Comparison of ENCODE assay signal across 8 cellular contexts in genomic region chr2:203225423-203226039, GRCh38. TPM values are rescaled to one million over a fixed set of nuclear protein-coding genes. Genes with fewer than 3 reads are reported as not detected.
DNase-seq lines count a peak whose midpoint lies in the region; ATAC-seq and TF ChIP-seq lines count a peak whose summit lies in the region.

No MANE protein-coding gene starts in this region.

- no peak overlapping the region for H3K27ac Mint-ChIP-seq in central memory CD8-positive, alpha-beta T cell (ENCODE audit: low read depth)
- H3K27ac Mint-ChIP-seq in naive B cell = no peak overlapping the region

- POLR2A ChIA-PET in GM10248 (lab: Yijun Ruan, JAX) = no interaction called here

- ATAC-seq in HG02610 (IDR thresholded peaks at IDR 0.05; ENCODE audit: unreplicated experiment) (peak; percentile 45), SK-N-SH treated with all-trans-retinoic acid at 6 μM for 48 hours (peak; percentile 87), naive B cell (ENCODE audit: low read depth in 2 of 2) (peak; percentile 27 to 63), GM21381 (IDR thresholded peaks at IDR 0.05; ENCODE audit: unreplicated experiment) (no peak)
- peak; percentile 36 for ATAC-seq in central memory CD8-positive, alpha-beta T cell (replicated peaks; ENCODE audit: extremely low read depth, poor library complexity, severe bottlenecking)

- H3K4me3 Mint-ChIP-seq in central memory CD8-positive, alpha-beta T cell = no peak overlapping the region
- no peak overlapping the region for H3K4me3 Mint-ChIP-seq in naive B cell

- H3K9me3 Mint-ChIP-seq in central memory CD8-positive, alpha-beta T cell = no peaks in the 10 kb centered on the region
- no peaks in the 10 kb centered on the region for H3K9me3 Mint-ChIP-seq in naive B cell

- TF ChIP-seq CTCF in GM10248 (IDR thresholded peaks at IDR 0.05; ENCODE audit: control extremely low read depth, extremely low read depth, low read depth, missing control alignments) = peak; percentile 38

- H3K36me3 Mint-ChIP-seq in central memory CD8-positive, alpha-beta T cell (ENCODE audit: insufficient read depth) = no peaks in the 10 kb centered on the region
- H3K36me3 Mint-ChIP-seq in naive B cell = no peaks in the 10 kb centered on the region

- CTCF ChIA-PET in GM10248 (lab: Yijun Ruan, JAX) = interaction anchor here (0.7 to 3.5 kb wide), 24 partner anchors 9 to 646 kb away, joined by 3 to 30 read pairs (median 4); partner anchors contain the start of gene CYP20A1

- DNase-seq in GM10248 (ENCODE audit: extremely low spot score) = no peak
- DNase-seq in central memory CD8-positive, alpha-beta T cell (ENCODE audit: low spot score in 2 of 2) = no peak
- DNase-seq in naive B cell = peak; percentile 9
- no peak for DNase-seq in GM19238 (ENCODE audit: insufficient read length, low spot score)
- no peak for DNase-seq in NCI-H2081 treated with DMSO at 0.1 percent for 48 hours (lab: John Stamatoyannopoulos, UW)

- H3K27me3 Mint-ChIP-seq in central memory CD8-positive, alpha-beta T cell = no peaks in the 10 kb centered on the region
- H3K27me3 Mint-ChIP-seq in naive B cell = peaks cover 0 to 4% (median 0%) of the 10 kb centered on the region in 3 donors

- no peaks in the 10 kb centered on the region for H3K4me1 Mint-ChIP-seq in central memory CD8-positive, alpha-beta T cell
- H3K4me1 Mint-ChIP-seq in naive B cell = no peaks in the 10 kb centered on the region

TF ChIP-seq in SK-N-SH treated with all-trans-retinoic acid at 6 μM for 48 hours, 23 proteins besides CTCF, POLR2A, EP300 and RAD21:
- TF ChIP-seq, protein P1, sequence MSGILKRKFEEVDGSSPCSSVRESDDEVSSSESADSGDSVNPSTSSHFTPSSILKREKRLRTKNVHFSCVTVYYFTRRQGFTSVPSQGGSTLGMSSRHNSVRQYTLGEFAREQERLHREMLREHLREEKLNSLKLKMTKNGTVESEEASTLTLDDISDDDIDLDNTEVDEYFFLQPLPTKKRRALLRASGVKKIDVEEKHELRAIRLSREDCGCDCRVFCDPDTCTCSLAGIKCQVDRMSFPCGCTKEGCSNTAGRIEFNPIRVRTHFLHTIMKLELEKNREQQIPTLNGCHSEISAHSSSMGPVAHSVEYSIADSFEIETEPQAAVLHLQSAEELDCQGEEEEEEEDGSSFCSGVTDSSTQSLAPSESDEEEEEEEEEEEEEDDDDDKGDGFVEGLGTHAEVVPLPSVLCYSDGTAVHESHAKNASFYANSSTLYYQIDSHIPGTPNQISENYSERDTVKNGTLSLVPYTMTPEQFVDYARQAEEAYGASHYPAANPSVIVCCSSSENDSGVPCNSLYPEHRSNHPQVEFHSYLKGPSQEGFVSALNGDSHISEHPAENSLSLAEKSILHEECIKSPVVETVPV (CRISPR knock-in tag; IDR thresholded peaks at IDR 0.05) = no peak
- TF ChIP-seq ESRRG (CRISPR knock-in tag; IDR thresholded peaks at IDR 0.05) (no peak), GLIS3 (CRISPR knock-in tag; IDR thresholded peaks at IDR 0.05) (no peak), TCF4 (CRISPR knock-in tag; IDR thresholded peaks at IDR 0.05; ENCODE audit: borderline replicate concordance) (no peak), POU6F1 (CRISPR knock-in tag; IDR thresholded peaks at IDR 0.05; ENCODE audit: borderline replicate concordance, low read depth) (no peak), RARB (CRISPR knock-in tag; IDR thresholded peaks at IDR 0.05) (no peak), OSR1 (CRISPR knock-in tag; IDR thresholded peaks at IDR 0.05) (no peak), SNAI2 (CRISPR knock-in tag; IDR thresholded peaks at IDR 0.05) (no peak), BACH2 (CRISPR knock-in tag; IDR thresholded peaks at IDR 0.05; ENCODE audit: borderline replicate concordance) (no peak), ZNF70 (CRISPR knock-in tag; IDR thresholded peaks at IDR 0.05) (no peak), PPARA (CRISPR knock-in tag; IDR thresholded peaks at IDR 0.05; ENCODE audit: borderline replicate concordance) (no peak), ZNF8 (CRISPR knock-in tag; IDR thresholded peaks at IDR 0.05) (no peak), ZC3H10 (CRISPR knock-in tag; IDR thresholded peaks at IDR 0.05) (no peak), ZFP3 (CRISPR knock-in tag; IDR thresholded peaks at IDR 0.05) (no peak), TOX (CRISPR knock-in tag; IDR thresholded peaks at IDR 0.05; ENCODE audit: borderline replicate concordance) (no peak)
- TF ChIP-seq, protein P2, sequence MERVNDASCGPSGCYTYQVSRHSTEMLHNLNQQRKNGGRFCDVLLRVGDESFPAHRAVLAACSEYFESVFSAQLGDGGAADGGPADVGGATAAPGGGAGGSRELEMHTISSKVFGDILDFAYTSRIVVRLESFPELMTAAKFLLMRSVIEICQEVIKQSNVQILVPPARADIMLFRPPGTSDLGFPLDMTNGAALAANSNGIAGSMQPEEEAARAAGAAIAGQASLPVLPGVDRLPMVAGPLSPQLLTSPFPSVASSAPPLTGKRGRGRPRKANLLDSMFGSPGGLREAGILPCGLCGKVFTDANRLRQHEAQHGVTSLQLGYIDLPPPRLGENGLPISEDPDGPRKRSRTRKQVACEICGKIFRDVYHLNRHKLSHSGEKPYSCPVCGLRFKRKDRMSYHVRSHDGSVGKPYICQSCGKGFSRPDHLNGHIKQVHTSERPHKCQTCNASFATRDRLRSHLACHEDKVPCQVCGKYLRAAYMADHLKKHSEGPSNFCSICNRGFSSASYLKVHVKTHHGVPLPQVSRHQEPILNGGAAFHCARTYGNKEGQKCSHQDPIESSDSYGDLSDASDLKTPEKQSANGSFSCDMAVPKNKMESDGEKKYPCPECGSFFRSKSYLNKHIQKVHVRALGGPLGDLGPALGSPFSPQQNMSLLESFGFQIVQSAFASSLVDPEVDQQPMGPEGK (CRISPR knock-in tag; IDR thresholded peaks at IDR 0.05; ENCODE audit: borderline replicate concordance) = no peak

RNA-seq across cellular contexts. Expression of gene CYP20A1, which starts 13.3 kb away (rescaled TPM):
- 10 to 100 TPM; 15.3 to 34.1 (median 20.6) TPM for polyA plus RNA-seq in naive B cell (ENCODE audit: low read depth in 6 of 6)
